Comparison of ENCODE assay signal across 2 cellular contexts in the genomic region with DNA sequence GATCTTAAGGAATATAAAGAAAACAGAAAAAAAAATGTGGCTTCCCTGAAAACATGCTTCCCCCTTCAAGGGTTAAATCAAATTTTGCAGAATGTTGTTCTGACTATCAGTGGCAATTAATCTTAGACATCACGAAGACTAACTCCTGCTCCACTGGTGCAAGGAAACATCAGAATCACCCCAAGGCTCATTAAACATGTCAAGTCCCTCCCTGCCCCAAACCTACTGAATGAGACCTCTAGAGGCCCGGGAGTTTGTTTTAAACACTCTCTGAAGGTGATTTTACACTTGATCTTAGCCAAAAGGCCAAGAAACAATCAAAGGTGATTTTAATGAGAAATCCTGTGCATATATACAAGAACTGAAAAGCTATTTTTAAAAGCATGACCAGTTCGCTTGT.
TF ChIP-seq lines count a peak whose summit lies in the region.

No MANE protein-coding gene starts in this region.

TF ChIP-seq in GM23338, 12 proteins besides CTCF, POLR2A, EP300 and RAD21 (continues in another document):
- no peak for TF ChIP-seq EZH2 (IDR thresholded peaks at IDR 0.05; ENCODE audit: low read depth, unreplicated experiment)
- TF ChIP-seq EZH2phosphoT487 (IDR thresholded peaks at IDR 0.05; ENCODE audit: unreplicated experiment), result no peak
- TF ChIP-seq ZNF114 (CRISPR knock-in tag; IDR thresholded peaks at IDR 0.05), result no peak
- TF ChIP-seq ETS1 (IDR thresholded peaks at IDR 0.05), result no peak
- TF ChIP-seq ZNF462 (CRISPR knock-in tag; IDR thresholded peaks at IDR 0.05), result no peak
- no peak for TF ChIP-seq STAT1 (IDR thresholded peaks at IDR 0.05; ENCODE audit: unreplicated experiment)
- no peak for TF ChIP-seq NANOG (IDR thresholded peaks at IDR 0.05; ENCODE audit: borderline replicate concordance)
- TF ChIP-seq, protein P1, sequence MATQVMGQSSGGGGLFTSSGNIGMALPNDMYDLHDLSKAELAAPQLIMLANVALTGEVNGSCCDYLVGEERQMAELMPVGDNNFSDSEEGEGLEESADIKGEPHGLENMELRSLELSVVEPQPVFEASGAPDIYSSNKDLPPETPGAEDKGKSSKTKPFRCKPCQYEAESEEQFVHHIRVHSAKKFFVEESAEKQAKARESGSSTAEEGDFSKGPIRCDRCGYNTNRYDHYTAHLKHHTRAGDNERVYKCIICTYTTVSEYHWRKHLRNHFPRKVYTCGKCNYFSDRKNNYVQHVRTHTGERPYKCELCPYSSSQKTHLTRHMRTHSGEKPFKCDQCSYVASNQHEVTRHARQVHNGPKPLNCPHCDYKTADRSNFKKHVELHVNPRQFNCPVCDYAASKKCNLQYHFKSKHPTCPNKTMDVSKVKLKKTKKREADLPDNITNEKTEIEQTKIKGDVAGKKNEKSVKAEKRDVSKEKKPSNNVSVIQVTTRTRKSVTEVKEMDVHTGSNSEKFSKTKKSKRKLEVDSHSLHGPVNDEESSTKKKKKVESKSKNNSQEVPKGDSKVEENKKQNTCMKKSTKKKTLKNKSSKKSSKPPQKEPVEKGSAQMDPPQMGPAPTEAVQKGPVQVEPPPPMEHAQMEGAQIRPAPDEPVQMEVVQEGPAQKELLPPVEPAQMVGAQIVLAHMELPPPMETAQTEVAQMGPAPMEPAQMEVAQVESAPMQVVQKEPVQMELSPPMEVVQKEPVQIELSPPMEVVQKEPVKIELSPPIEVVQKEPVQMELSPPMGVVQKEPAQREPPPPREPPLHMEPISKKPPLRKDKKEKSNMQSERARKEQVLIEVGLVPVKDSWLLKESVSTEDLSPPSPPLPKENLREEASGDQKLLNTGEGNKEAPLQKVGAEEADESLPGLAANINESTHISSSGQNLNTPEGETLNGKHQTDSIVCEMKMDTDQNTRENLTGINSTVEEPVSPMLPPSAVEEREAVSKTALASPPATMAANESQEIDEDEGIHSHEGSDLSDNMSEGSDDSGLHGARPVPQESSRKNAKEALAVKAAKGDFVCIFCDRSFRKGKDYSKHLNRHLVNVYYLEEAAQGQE (IDR thresholded peaks at IDR 0.05; ENCODE audit: unreplicated experiment), result no peak
- no peak for TF ChIP-seq POLR2AphosphoS5 (IDR thresholded peaks at IDR 0.05; ENCODE audit: low read depth)
- no peak for TF ChIP-seq JUNB (IDR thresholded peaks at IDR 0.05; ENCODE audit: unreplicated experiment)

TF ChIP-seq in K562, 482 proteins besides CTCF, POLR2A, EP300 and RAD21:
- TF ChIP-seq ARID1B (IDR thresholded peaks at IDR 0.05), result no peak
- TF ChIP-seq CC2D1A (IDR thresholded peaks at IDR 0.05), result no peak
- TF ChIP-seq ZNF778 (CRISPR knock-in tag; IDR thresholded peaks at IDR 0.05), result no peak
- TF ChIP-seq, protein P2, sequence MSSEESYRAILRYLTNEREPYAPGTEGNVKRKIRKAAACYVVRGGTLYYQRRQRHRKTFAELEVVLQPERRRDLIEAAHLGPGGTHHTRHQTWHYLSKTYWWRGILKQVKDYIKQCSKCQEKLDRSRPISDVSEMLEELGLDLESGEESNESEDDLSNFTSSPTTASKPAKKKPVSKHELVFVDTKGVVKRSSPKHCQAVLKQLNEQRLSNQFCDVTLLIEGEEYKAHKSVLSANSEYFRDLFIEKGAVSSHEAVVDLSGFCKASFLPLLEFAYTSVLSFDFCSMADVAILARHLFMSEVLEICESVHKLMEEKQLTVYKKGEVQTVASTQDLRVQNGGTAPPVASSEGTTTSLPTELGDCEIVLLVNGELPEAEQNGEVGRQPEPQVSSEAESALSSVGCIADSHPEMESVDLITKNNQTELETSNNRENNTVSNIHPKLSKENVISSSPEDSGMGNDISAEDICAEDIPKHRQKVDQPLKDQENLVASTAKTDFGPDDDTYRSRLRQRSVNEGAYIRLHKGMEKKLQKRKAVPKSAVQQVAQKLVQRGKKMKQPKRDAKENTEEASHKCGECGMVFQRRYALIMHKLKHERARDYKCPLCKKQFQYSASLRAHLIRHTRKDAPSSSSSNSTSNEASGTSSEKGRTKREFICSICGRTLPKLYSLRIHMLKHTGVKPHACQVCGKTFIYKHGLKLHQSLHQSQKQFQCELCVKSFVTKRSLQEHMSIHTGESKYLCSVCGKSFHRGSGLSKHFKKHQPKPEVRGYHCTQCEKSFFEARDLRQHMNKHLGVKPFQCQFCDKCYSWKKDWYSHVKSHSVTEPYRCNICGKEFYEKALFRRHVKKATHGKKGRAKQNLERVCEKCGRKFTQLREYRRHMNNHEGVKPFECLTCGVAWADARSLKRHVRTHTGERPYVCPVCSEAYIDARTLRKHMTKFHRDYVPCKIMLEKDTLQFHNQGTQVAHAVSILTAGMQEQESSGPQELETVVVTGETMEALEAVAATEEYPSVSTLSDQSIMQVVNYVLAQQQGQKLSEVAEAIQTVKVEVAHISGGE (CRISPR knock-in tag; IDR thresholded peaks at IDR 0.05), result no peak
- no peak for TF ChIP-seq NFE2L1 (tag; IDR thresholded peaks at IDR 0.05; ENCODE audit: borderline replicate concordance, low read depth)
TF ChIP-seq in K562: peak in this region for 0.
